Comparison of ENCODE assay signal across 1 cellular context in genomic region chr4:156803056-156803455, GRCh38.
A peak's percentile ranks its signal among the peaks of the same experiment; 100 is the strongest.
TF ChIP-seq lines count a peak whose summit lies in the region.

No MANE protein-coding gene starts in this region.

TF ChIP-seq in IMR-90, 13 proteins besides CTCF, POLR2A, EP300 and RAD21:
- TF ChIP-seq CEBPB (IDR thresholded peaks at IDR 0.05; ENCODE audit: low read depth, low read length), result peak; percentile 67
- TF ChIP-seq FOS (IDR thresholded peaks at IDR 0.05; ENCODE audit: low read depth, low read length), result no peak
